ENCODE assay signal across 1 cellular context in the genomic region with DNA sequence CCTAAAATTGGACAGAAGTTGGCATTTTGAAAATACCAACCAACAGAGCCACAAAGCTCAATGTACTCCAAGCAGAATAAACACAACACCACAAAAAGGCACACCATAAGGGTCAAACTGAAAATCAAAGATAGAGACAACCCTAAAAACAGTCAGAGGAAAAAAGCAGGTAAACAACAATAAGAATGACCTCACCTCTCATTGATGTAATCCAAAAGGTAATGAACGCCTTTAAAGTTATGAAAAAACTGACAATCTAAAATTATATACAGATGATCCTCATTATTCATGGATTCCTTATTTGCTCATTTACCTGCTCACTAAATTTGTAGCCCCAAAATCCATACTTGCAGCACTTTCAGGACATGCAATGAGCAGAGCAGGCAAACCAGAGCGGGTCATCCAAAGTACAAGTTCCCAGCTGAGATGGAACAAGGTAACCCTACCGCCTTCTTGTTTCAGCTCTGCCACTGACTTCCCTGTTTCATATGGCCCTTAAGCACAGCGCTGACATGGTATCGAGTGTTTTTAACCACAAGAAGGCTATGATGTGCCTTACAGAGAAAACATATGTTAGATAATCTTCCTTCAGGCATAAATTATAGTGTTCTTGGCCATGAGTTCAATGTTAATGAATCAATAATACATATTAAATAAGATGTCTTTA.
TF ChIP-seq lines count a peak whose summit lies in the region.

No MANE protein-coding gene starts in this region.

TF ChIP-seq in GM23338, 12 proteins besides CTCF, POLR2A, EP300 and RAD21 (continued from another document):
- no peak for TF ChIP-seq REST (IDR thresholded peaks at IDR 0.05; ENCODE audit: unreplicated experiment)
- TF ChIP-seq EZH2phosphoT487 (IDR thresholded peaks at IDR 0.05; ENCODE audit: unreplicated experiment): no peak
- no peak for TF ChIP-seq CREB1 (CRISPR knock-in tag; IDR thresholded peaks at IDR 0.05; ENCODE audit: low read depth)
- no peak for TF ChIP-seq EZH2 (IDR thresholded peaks at IDR 0.05; ENCODE audit: low read depth, unreplicated experiment)
- no peak for TF ChIP-seq ZNF114 (CRISPR knock-in tag; IDR thresholded peaks at IDR 0.05)
- TF ChIP-seq, protein P1, sequence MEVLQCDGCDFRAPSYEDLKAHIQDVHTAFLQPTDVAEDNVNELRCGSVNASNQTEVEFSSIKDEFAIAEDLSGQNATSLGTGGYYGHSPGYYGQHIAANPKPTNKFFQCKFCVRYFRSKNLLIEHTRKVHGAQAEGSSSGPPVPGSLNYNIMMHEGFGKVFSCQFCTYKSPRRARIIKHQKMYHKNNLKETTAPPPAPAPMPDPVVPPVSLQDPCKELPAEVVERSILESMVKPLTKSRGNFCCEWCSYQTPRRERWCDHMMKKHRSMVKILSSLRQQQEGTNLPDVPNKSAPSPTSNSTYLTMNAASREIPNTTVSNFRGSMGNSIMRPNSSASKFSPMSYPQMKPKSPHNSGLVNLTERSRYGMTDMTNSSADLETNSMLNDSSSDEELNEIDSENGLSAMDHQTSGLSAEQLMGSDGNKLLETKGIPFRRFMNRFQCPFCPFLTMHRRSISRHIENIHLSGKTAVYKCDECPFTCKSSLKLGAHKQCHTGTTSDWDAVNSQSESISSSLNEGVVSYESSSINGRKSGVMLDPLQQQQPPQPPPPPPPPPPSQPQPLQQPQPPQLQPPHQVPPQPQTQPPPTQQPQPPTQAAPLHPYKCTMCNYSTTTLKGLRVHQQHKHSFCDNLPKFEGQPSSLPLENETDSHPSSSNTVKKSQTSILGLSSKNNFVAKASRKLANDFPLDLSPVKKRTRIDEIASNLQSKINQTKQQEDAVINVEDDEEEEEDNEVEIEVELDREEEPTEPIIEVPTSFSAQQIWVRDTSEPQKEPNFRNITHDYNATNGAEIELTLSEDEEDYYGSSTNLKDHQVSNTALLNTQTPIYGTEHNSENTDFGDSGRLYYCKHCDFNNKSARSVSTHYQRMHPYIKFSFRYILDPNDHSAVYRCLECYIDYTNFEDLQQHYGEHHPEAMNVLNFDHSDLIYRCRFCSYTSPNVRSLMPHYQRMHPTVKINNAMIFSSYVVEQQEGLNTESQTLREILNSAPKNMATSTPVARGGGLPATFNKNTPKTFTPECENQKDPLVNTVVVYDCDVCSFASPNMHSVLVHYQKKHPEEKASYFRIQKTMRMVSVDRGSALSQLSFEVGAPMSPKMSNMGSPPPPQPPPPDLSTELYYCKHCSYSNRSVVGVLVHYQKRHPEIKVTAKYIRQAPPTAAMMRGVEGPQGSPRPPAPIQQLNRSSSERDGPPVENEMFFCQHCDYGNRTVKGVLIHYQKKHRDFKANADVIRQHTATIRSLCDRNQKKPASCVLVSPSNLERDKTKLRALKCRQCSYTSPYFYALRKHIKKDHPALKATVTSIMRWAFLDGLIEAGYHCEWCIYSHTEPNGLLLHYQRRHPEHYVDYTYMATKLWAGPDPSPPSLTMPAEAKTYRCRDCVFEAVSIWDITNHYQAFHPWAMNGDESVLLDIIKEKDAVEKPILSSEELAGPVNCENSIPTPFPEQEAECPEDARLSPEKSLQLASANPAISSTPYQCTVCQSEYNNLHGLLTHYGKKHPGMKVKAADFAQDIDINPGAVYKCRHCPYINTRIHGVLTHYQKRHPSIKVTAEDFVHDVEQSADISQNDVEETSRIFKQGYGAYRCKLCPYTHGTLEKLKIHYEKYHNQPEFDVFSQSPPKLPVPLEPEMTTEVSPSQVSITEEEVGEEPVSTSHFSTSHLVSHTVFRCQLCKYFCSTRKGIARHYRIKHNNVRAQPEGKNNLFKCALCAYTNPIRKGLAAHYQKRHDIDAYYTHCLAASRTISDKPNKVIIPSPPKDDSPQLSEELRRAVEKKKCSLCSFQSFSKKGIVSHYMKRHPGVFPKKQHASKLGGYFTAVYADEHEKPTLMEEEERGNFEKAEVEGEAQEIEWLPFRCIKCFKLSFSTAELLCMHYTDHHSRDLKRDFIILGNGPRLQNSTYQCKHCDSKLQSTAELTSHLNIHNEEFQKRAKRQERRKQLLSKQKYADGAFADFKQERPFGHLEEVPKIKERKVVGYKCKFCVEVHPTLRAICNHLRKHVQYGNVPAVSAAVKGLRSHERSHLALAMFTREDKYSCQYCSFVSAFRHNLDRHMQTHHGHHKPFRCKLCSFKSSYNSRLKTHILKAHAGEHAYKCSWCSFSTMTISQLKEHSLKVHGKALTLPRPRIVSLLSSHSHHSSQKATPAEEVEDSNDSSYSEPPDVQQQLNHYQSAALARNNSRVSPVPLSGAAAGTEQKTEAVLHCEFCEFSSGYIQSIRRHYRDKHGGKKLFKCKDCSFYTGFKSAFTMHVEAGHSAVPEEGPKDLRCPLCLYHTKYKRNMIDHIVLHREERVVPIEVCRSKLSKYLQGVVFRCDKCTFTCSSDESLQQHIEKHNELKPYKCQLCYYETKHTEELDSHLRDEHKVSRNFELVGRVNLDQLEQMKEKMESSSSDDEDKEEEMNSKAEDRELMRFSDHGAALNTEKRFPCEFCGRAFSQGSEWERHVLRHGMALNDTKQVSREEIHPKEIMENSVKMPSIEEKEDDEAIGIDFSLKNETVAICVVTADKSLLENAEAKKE (CRISPR knock-in tag; IDR thresholded peaks at IDR 0.05): no peak
- no peak for TF ChIP-seq STAT1 (IDR thresholded peaks at IDR 0.05; ENCODE audit: unreplicated experiment)
- no peak for TF ChIP-seq ETS1 (IDR thresholded peaks at IDR 0.05)
